10 cellular contexts compared by ENCODE assay signal in the genomic region with DNA sequence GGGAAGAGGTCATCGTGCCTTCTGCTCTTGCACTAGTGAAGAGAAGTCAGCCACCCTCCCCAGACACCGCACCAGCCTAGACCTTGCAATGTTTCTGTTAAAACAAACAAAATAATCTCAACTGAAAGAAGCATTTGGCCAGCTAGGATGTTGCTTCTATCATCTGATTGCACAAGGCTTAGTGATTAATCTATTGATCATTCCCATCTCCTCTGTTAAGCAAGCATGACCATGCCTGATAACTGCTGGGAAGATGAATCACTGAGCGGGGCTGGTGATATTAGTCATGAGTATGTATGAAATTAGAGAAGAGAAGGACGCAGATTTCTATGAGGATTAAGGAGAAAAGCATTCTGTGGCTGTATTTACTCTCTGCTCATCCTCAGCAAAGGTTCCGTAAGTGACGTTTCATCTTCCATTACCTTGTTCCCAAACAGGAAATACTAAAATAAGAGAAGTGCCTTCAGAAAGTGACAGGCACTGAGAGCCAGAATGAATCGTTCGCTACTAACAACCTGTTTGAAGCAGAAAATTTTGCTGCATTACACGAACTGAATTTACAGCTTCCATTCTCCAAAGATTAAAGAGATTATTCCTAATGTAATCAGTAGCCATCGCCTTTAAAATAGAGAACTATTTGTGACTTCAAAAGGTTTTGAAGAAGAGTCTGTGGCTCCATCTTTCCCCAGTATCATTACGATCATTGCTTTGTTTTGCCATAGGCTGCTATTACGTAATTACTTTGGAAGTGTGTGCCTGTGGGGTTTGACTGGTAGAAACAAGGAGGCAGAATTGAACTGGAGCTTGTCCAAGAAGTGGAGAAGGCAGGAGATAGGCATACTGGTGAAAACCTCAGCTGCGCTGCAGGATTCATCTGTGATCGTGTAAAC.
A peak's percentile ranks its signal among the peaks of the same experiment; 100 is the strongest.
DNase-seq lines count a peak whose midpoint lies in the region; FAIRE-seq and TF ChIP-seq lines count a peak whose summit lies in the region.
"Had no signal": no experiment of that assay in that cellular context is flagged by ENCODE, and none has a peak within 500 bp of the region (broad histone marks: within the 10 kb centered on the region; RNA-seq: fewer than 3 reads in every experiment).

No MANE protein-coding gene starts in this region.

- H3K4me3 ChIP-seq in AG10803 (ENCODE audit: low read length), result peak overlapping the region; percentile 13
- no peak overlapping the region for H3K4me3 ChIP-seq in astrocyte (ENCODE audit: insufficient read depth, low read depth, low read length)
- H3K4me3 ChIP-seq in keratinocyte (ENCODE audit: control insufficient read depth in 2 of 3, extremely low read depth in 1 of 3, insufficient read depth in 2 of 3, low read depth in 1 of 3, low read length in 3 of 3), result peak overlapping the region; percentile 12 to 40 (median 38)

- H3K36me3 ChIP-seq in astrocyte (ENCODE audit: insufficient read depth, low read length) (no peaks in the 10 kb centered on the region), keratinocyte (ENCODE audit: control insufficient read depth in 2 of 2, extremely low read depth in 1 of 2, insufficient read depth in 2 of 2, low read length in 2 of 2) (no peaks in the 10 kb centered on the region)

- H3K4me2 ChIP-seq in astrocyte (ENCODE audit: low read length) (peak overlapping the region; percentile 73), keratinocyte (ENCODE audit: control insufficient read depth, extremely low read depth, insufficient read depth, low read depth, low read length) (peak overlapping the region; percentile 74)

- no peak overlapping the region for H3K27ac Mint-ChIP-seq in astrocyte (ENCODE audit: unreplicated experiment)
- H3K27ac Mint-ChIP-seq: activated T-helper 1 cell treated with anti-CD3 and anti-CD28 coated beads, Interleukin-12 subunit alpha, Interleukin-12 subunit beta, Interleukin-2, Interleukin-4 antibody, amounts not matched to agents 30 ng/mL and 10 ng/mL and 1 ng/mL, durations not matched to agents 14 hours and 24 hours and 36 hours had no signal

- no peaks in the 10 kb centered on the region for H4K20me1 ChIP-seq in astrocyte (ENCODE audit: insufficient read depth, low read length)
- no peaks in the 10 kb centered on the region for H4K20me1 ChIP-seq in keratinocyte (ENCODE audit: control insufficient read depth, extremely low read depth, insufficient read depth, low read length)

- peaks cover 16% of the 10 kb centered on the region for H3K4me1 Mint-ChIP-seq in astrocyte (ENCODE audit: low read depth, unreplicated experiment)

- dilution Hi-C loops in keratinocyte (cut with MboI; ENCODE audit: extremely low pct_ligation_motif_present, low sequenced_read_pairs), result no loop called here

- H3K27me3 ChIP-seq in astrocyte (ENCODE audit: insufficient read depth, low read length) (no peaks in the 10 kb centered on the region), keratinocyte (ENCODE audit: control insufficient read depth, extremely low read depth, insufficient read depth, low read length) (no peaks in the 10 kb centered on the region)

- peak; percentile 93 for DNase-seq in AG10803 (ENCODE audit: low read depth)
- peak; percentile 57 for DNase-seq in M059J (ENCODE audit: low read depth)
- peak; percentile 59 for DNase-seq in astrocyte (ENCODE audit: low read depth)
- DNase-seq in keratinocyte (ENCODE audit: low read depth, low spot score), result peak; percentile 87
- DNase-seq in NCI-H128 (lab: John Stamatoyannopoulos, UW; ENCODE audit: unreplicated experiment), result no peak
- no peak for DNase-seq in putamen (ENCODE audit: low spot score)
- DNase-seq in medulla oblongata (ENCODE audit: extremely low spot score), result no peak
- no peak for DNase-seq in NK-92 treated with Interleukin-12 subunit alpha and Interleukin-12 subunit beta, amount 100 ng/mL, for 24 hours (lab: John Stamatoyannopoulos, UW)
- DNase-seq: NCI-H1048 had no signal

- H2AFZ ChIP-seq in astrocyte (ENCODE audit: low read depth, low read length), result peak overlapping the region; percentile 26
- peak overlapping the region; percentile 62 for H2AFZ ChIP-seq in keratinocyte (ENCODE audit: control insufficient read depth, low read length)

- H3K36me3 Mint-ChIP-seq in astrocyte (ENCODE audit: low read depth, unreplicated experiment), result no peaks in the 10 kb centered on the region

- H3K79me2 ChIP-seq in astrocyte (ENCODE audit: insufficient read depth, low read length) (no peaks in the 10 kb centered on the region), keratinocyte (ENCODE audit: control insufficient read depth, insufficient read depth, low read length) (no peaks in the 10 kb centered on the region)

- H3K27ac ChIP-seq in astrocyte (ENCODE audit: low read depth, low read length) (peak overlapping the region; percentile 21), keratinocyte (ENCODE audit: control insufficient read depth, insufficient read depth, low read length) (peak overlapping the region; percentile 83)

- H3K9me3 Mint-ChIP-seq in astrocyte (ENCODE audit: unreplicated experiment), result peaks cover 2% of the 10 kb centered on the region
- H3K9me3 Mint-ChIP-seq: activated T-helper 1 cell treated with anti-CD3 and anti-CD28 coated beads, Interleukin-12 subunit alpha, Interleukin-12 subunit beta, Interleukin-2, Interleukin-4 antibody, amounts not matched to agents 30 ng/mL and 10 ng/mL and 1 ng/mL, durations not matched to agents 14 hours and 24 hours and 36 hours had no signal

- H3K9ac ChIP-seq in astrocyte (ENCODE audit: low read length) (no peak overlapping the region), keratinocyte (ENCODE audit: control insufficient read depth, extremely low read depth, insufficient read depth, low read length) (peak overlapping the region; percentile 48)

- H3K9me3 ChIP-seq in astrocyte (ENCODE audit: insufficient read depth, low read depth, low read length) (no peaks in the 10 kb centered on the region), keratinocyte (ENCODE audit: control insufficient read depth, low read depth, low read length) (no peaks in the 10 kb centered on the region)

- H3K4me1 ChIP-seq in astrocyte (ENCODE audit: insufficient read depth, low read length) (peaks cover 6% of the 10 kb centered on the region), keratinocyte (ENCODE audit: control insufficient read depth, extremely low read depth, insufficient read depth, low read length) (peaks cover 25% of the 10 kb centered on the region)

- H3K27me3 Mint-ChIP-seq in astrocyte (ENCODE audit: low read depth, unreplicated experiment), result peaks cover 6% of the 10 kb centered on the region

- H3K4me3 Mint-ChIP-seq in astrocyte (ENCODE audit: unreplicated experiment), result no peak overlapping the region
- H3K4me3 Mint-ChIP-seq: activated T-helper 1 cell treated with anti-CD3 and anti-CD28 coated beads, Interleukin-12 subunit alpha, Interleukin-12 subunit beta, Interleukin-2, Interleukin-4 antibody, amounts not matched to agents 30 ng/mL and 10 ng/mL and 1 ng/mL, durations not matched to agents 14 hours and 24 hours and 36 hours had no signal

- no peak for TF ChIP-seq CTCF in AG10803 (conservative IDR thresholded peaks at IDR 0.05; ENCODE audit: low read length)
- no peak for TF ChIP-seq CTCF in astrocyte (IDR thresholded peaks at IDR 0.05; ENCODE audit: insufficient read depth, low read depth, low read length)
- TF ChIP-seq CTCF in keratinocyte (optimal IDR thresholded peaks at IDR 0.05 in 1 of 3, IDR thresholded peaks at IDR 0.05 in 1 of 3, conservative IDR thresholded peaks at IDR 0.05 in 1 of 3; ENCODE audit: extremely low read depth in 1 of 3, insufficient read depth in 2 of 3, low read length in 3 of 3), result no peak

- FAIRE-seq in astrocyte (lab: Jason Lieb, UNC) (no peak), keratinocyte (lab: Jason Lieb, UNC) (peak; percentile 95)

- H3K9me1 ChIP-seq in keratinocyte (ENCODE audit: control insufficient read depth, extremely low read depth, insufficient read depth, low read length), result no peaks in the 10 kb centered on the region

Comparison
In these comparisons a context has a peak if more than half of its experiments do, and no peak if none do; other contexts are left out.
1. DNase-seq: peak in AG10803 (single experiment), M059J (single experiment), astrocyte (single experiment) and keratinocyte (single experiment); none in NCI-H128 (single experiment), putamen (single experiment), medulla oblongata (single experiment) and NK-92 treated with Interleukin-12 subunit alpha and Interleukin-12 subunit beta, amount 100 ng/mL, for 24 hours (single experiment).